ENCODE assay signal across 2 cellular contexts in genomic region chr13:40961224-40961623, GRCh38.
TF ChIP-seq lines count a peak whose summit lies in the region.

No MANE protein-coding gene starts in this region.

TF ChIP-seq in GM12891, 5 proteins besides CTCF, POLR2A, EP300 and RAD21 (continued from another document):
- TF ChIP-seq TAF1 (IDR thresholded peaks at IDR 0.05; ENCODE audit: low read depth, low read length) (no peak), POLR2AphosphoS5 (IDR thresholded peaks at IDR 0.05; ENCODE audit: low read depth, low read length) (no peak), PAX5 (IDR thresholded peaks at IDR 0.05; ENCODE audit: insufficient read depth, low read length, severe bottlenecking) (no peak)

TF ChIP-seq in GM12878, 131 proteins besides CTCF, POLR2A, EP300 and RAD21:
- TF ChIP-seq TCF12 (IDR thresholded peaks at IDR 0.05; ENCODE audit: low read depth, low read length) (no peak), ZNF384 (IDR thresholded peaks at IDR 0.05; ENCODE audit: borderline replicate concordance, low read depth, low read length) (no peak), IKZF2 (IDR thresholded peaks at IDR 0.05) (no peak), KDM1A (IDR thresholded peaks at IDR 0.05; ENCODE audit: borderline replicate concordance) (no peak), NKRF (conservative IDR thresholded peaks at IDR 0.05) (no peak)
- TF ChIP-seq, protein P1, sequence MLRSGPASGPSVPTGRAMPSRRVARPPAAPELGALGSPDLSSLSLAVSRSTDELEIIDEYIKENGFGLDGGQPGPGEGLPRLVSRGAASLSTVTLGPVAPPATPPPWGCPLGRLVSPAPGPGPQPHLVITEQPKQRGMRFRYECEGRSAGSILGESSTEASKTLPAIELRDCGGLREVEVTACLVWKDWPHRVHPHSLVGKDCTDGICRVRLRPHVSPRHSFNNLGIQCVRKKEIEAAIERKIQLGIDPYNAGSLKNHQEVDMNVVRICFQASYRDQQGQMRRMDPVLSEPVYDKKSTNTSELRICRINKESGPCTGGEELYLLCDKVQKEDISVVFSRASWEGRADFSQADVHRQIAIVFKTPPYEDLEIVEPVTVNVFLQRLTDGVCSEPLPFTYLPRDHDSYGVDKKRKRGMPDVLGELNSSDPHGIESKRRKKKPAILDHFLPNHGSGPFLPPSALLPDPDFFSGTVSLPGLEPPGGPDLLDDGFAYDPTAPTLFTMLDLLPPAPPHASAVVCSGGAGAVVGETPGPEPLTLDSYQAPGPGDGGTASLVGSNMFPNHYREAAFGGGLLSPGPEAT (IDR thresholded peaks at IDR 0.05; ENCODE audit: low read depth), result no peak
